Comparison of ENCODE assay signal across 5 cellular contexts in the genomic region with DNA sequence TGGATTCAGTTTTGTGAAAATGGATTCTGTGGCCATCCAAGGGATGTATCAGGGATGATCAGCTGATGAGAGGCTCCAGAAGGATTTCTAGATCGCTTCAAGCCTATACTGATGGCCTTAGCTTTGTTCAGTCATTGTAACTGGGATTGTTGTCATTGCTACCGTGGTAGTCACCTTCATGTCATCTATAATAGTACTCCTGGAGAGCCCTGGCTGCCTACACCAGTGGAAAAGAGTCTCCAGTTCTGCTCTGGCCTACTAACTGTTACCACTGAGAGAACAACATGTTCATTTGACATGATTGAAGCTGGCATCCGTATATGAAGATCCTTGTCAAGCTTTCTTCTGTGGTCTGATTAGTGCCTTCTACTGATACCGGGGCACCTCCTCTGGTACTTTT.
"Had no signal": no experiment of that assay in that cellular context is flagged by ENCODE, and none has a peak within 500 bp of the region (broad histone marks: within the 10 kb centered on the region; RNA-seq: fewer than 3 reads in every experiment).

No MANE protein-coding gene starts in this region.

- DNase-seq: GOT3, H9, HCEC 1CT, IMR-90 had no signal

- H3K27ac ChIP-seq: GM23248 had no signal

- H3K4me3 Mint-ChIP-seq: H9 had no signal

- H3K4me3 ChIP-seq: GM23248 had no signal

- H3K27ac Mint-ChIP-seq: H9 had no signal
